Comparison of ENCODE assay signal across 8 cellular contexts in the genomic region with DNA sequence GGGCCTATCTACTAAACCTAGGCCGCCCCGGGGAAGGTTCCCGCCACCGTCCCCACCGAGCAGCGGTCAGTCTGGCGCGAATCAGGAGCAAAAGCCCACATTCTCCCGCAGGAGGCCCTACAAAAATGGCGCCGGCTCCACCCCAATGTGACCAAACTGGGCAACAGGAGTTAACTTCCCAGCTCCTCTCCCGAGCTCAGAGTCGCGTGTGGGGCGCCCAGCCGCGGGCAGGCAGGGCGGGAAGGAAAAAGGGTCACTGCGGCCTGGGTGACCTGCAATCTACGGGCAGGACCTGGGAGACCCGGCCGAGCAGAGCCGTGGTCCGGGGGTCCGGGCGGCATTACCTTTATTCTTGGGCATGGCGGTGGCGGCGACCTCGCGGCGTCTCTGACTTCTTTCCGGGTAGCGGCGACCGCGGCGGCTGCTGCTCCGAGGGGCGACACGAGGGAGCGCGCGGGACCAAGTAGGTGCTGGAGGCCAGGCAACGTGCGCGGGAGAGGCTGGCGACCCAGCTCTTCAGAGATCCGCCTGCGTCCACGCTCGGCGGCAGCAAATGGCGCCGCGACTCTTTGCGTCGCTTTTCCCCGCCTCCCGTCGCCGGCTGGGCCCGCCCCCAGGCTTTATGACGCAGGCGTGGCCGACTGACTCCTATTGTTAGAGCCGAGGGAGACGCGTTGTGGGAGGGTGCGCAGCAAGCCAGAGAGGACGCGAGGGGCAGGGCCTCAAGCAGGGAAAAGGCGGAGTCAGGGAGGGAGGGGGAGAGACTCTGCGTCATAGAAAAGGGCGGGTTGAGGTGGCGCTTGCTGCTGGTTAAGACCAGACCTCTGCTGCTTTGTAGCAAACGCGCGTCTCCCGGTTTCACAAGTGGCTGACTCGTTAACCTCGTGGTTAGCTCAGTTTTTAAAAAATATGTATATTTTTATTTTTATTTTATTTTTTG. TPM values are rescaled to one million over a fixed set of nuclear protein-coding genes. Genes with fewer than 3 reads are reported as not detected.
DNase-seq lines count a peak whose midpoint lies in the region; TF ChIP-seq lines count a peak whose summit lies in the region.

A gene with protein sequence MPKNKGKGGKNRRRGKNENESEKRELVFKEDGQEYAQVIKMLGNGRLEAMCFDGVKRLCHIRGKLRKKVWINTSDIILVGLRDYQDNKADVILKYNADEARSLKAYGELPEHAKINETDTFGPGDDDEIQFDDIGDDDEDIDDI (minus strand): TSS at position 558 of the 940 bp plus-strand sequence. CDS start 198 bp downstream, at position 360.

- H3K27ac ChIP-seq in MM.1S (ENCODE audit: low read length) = peak within 1 kb of the TSS; percentile 58; the same call in 1 of the 2 replicates
- H3K27ac ChIP-seq in neural cell (ENCODE audit: low read length) = peak within 1 kb of the TSS; percentile 74
- peak within 1 kb of the TSS; percentile 88 to 97 (median 91) for H3K27ac ChIP-seq in stomach

- in situ Hi-C loops in HAP-1 (cut with MboI; ENCODE audit: low sequenced_read_pairs) = no loop called here

- peak within 1 kb of the TSS; percentile 73 for H3K4me2 ChIP-seq in MM.1S (ENCODE audit: low read depth, low read length)
- H3K4me2 ChIP-seq in neural cell (ENCODE audit: low read length) = peak within 1 kb of the TSS; percentile 59

- H3K4me1 ChIP-seq in ES-I3 (ENCODE audit: insufficient read depth, low read length) (no peaks in the 10 kb centered on the region), HAP-1 (peaks cover 16% of the 10 kb centered on the region), MM.1S (ENCODE audit: low read length) (peaks cover 4% of the 10 kb centered on the region; the same call in 1 of the 2 replicates), stomach (peaks cover 5 to 39% (median 35%) of the 10 kb centered on the region in 4 donors)

- H3K9me2 ChIP-seq in MM.1S (replicated peaks; ENCODE audit: insufficient read depth, low read length) (no peaks in the 10 kb centered on the region), neural cell (ENCODE audit: insufficient read depth, low read length) (no peaks in the 10 kb centered on the region)

- no peaks in the 10 kb centered on the region for H3K27me3 ChIP-seq in HAP-1 (ENCODE audit: low read depth)
- H3K27me3 ChIP-seq in MM.1S (replicated peaks; ENCODE audit: insufficient read depth, low read length) = no peaks in the 10 kb centered on the region
- H3K27me3 ChIP-seq in neural cell (ENCODE audit: insufficient read depth, low read depth, low read length) = no peaks in the 10 kb centered on the region
- H3K27me3 ChIP-seq in stomach = no peaks in the 10 kb centered on the region

- peaks cover 4% of the 10 kb centered on the region; the same call in 1 of the 2 replicates for H3K36me3 ChIP-seq in ES-I3 (ENCODE audit: insufficient read depth, low read length)
- H3K36me3 ChIP-seq in HAP-1 (replicated peaks) = peaks cover 38% of the 10 kb centered on the region
- peaks cover 8% of the 10 kb centered on the region for H3K36me3 ChIP-seq in MM.1S (replicated peaks; ENCODE audit: insufficient read depth, low read length)
- H3K36me3 ChIP-seq in neural cell (ENCODE audit: insufficient read depth, low read length) = no peaks in the 10 kb centered on the region
- H3K36me3 ChIP-seq in stomach = peaks cover 4 to 19% (median 17%) of the 10 kb centered on the region in 4 donors

- peak within 1 kb of the TSS; percentile 96 for H3K4me3 ChIP-seq in HAP-1
- peak within 1 kb of the TSS; percentile 81 for H3K4me3 ChIP-seq in MM.1S (ENCODE audit: low read length)
- H3K4me3 ChIP-seq in neural cell (ENCODE audit: low read length) = peak within 1 kb of the TSS; percentile 82
- peak within 1 kb of the TSS; percentile 73 to 96 (median 80) for H3K4me3 ChIP-seq in stomach

- TF ChIP-seq EP300 in neural cell (conservative IDR thresholded peaks at IDR 0.05; ENCODE audit: poor library complexity, severe bottlenecking) (peak; percentile 26), stomach (IDR thresholded peaks at IDR 0.05) (no peak)

- intact Hi-C loops in stomach (cut with DNase I; ENCODE audit: low total_unique reads) = no loop called here

- peak within 1 kb of the TSS; percentile 88 for H3K9ac ChIP-seq in ES-I3 (ENCODE audit: low read depth, low read length)
- H3K9ac ChIP-seq in MM.1S (ENCODE audit: low read length) = peak within 1 kb of the TSS; percentile 88
- peak within 1 kb of the TSS; percentile 76 for H3K9ac ChIP-seq in neural cell (ENCODE audit: low read length)

- DNase-seq in HAP-1 (ENCODE audit: low spot score in 2 of 2) = peak; percentile 99
- peak; percentile 96 for DNase-seq in MM.1S
- DNase-seq in SIG-M5 (lab: John Stamatoyannopoulos, UW) = peak; percentile 69
- DNase-seq in activated gamma-delta T cell (lab: John Stamatoyannopoulos, UW) = peak; percentile 93
- peak; percentile 98 for DNase-seq in fibroblast of the conjunctiva (ENCODE audit: low read depth)
- DNase-seq in stomach = peak; percentile 99

- TF ChIP-seq POLR2A in stomach (IDR thresholded peaks at IDR 0.05) = peak in 2 of 4 donors; percentile 52 to 88

- TF ChIP-seq CTCF in MM.1S (IDR thresholded peaks at IDR 0.05; ENCODE audit: low read length) (no peak), neural cell (IDR thresholded peaks at IDR 0.05; ENCODE audit: poor library complexity, severe bottlenecking) (peak; percentile 22), stomach (IDR thresholded peaks at IDR 0.05) (no peak)

- TF ChIP-seq RAD21 in neural cell (conservative IDR thresholded peaks at IDR 0.05) = peak; percentile 21

- H3K9me3 ChIP-seq in ES-I3 (ENCODE audit: control insufficient read depth, insufficient read depth, low read length) (no peaks in the 10 kb centered on the region), HAP-1 (no peaks in the 10 kb centered on the region), MM.1S (replicated peaks; ENCODE audit: insufficient read depth, low read length) (no peaks in the 10 kb centered on the region), neural cell (ENCODE audit: low read length) (no peaks in the 10 kb centered on the region), stomach (no peaks in the 10 kb centered on the region)

- 0 to 5% (median 1%) methylated on average over 11 to 82 of the region's 82 CpGs for WGBS in stomach, 5 donors

- H2AFZ ChIP-seq in MM.1S (ENCODE audit: low read length) = no peak within 1 kb of the TSS; the same call in 1 of the 2 replicates
- H2AFZ ChIP-seq in neural cell (ENCODE audit: low read depth, low read length) = no peak within 1 kb of the TSS

- peaks cover 8% of the 10 kb centered on the region for H4K20me1 ChIP-seq in MM.1S (ENCODE audit: insufficient read depth, low read length)
- no peaks in the 10 kb centered on the region for H4K20me1 ChIP-seq in neural cell (ENCODE audit: insufficient read depth)

- H3F3A ChIP-seq in MM.1S (ENCODE audit: insufficient read depth, low read length) (no peaks in the 10 kb centered on the region), neural cell (ENCODE audit: insufficient read depth, low read length, poor library complexity, severe bottlenecking) (no peaks in the 10 kb centered on the region)

- H3K79me2 ChIP-seq in MM.1S (ENCODE audit: low read length) (peaks cover 48% of the 10 kb centered on the region), neural cell (replicated peaks; ENCODE audit: insufficient read depth, low read length) (peaks cover 29% of the 10 kb centered on the region)

TF ChIP-seq in neural cell, 6 proteins besides CTCF, POLR2A, EP300 and RAD21:
- TF ChIP-seq MXI1 (conservative IDR thresholded peaks at IDR 0.05; ENCODE audit: poor library complexity, severe bottlenecking) = peak; percentile 93
- no peak for TF ChIP-seq TAF1 (IDR thresholded peaks at IDR 0.05; ENCODE audit: low read depth)
- TF ChIP-seq POLR2AphosphoS5 (IDR thresholded peaks at IDR 0.05) = peak; percentile 70

RNA-seq across cellular contexts. Expression of the gene that starts here (rescaled TPM):
- 46.3 and 67.1 TPM in 2 replicates for polyA plus RNA-seq in neural cell
- 59.4 and 70.7 TPM in 2 replicates for polyA minus RNA-seq in neural cell
- 10 to 100 TPM; 26.3 to 85.2 (median 42.0) TPM for total RNA-seq in stomach
- 10 to 100 TPM; 25.0 to 55.0 (median 33.3) TPM for polyA plus RNA-seq in stomach

Comparison
In these comparisons a context has a peak if more than half of its experiments do, and no peak if none do; other contexts are left out.
1. Peak in every context shown above with its lines: DNase-seq, H3K4me3 ChIP-seq and H3K27ac ChIP-seq.